In the genomic region with DNA sequence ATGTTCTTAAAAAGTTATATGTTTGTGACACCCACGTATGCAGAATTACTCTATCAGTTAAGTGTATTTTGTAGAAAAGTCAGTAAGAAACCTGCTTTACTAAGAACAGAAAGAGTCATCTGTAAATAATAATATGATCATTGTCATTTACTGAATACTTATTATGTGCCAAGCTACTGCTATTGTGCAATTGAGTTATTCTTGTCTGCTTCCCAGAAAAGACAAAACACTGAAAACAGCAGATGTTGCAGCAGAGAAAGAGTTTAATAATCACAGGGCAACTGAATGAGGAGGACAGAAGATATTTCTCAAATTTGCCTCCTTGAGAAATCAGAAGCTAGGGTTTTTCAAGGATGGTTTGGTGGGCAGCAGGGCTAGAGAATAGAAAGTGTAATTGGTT, we compare ENCODE assay signal across 28 cellular contexts.
"Had no signal": no experiment of that assay in that cellular context is flagged by ENCODE, and none has a peak within 500 bp of the region (broad histone marks: within the 10 kb centered on the region; RNA-seq: fewer than 3 reads in every experiment).

No MANE protein-coding gene starts in this region.

- H3K4me3 Mint-ChIP-seq: dendritic cell treated with granulocyte-macrophage colony-stimulating factor and Interleukin-4, amounts not matched to agents 40 ng/mL and 50 ng/mL, for 4 days; endodermal cell; mesothelial cell of epicardium; naive B cell; natural killer cell treated with Interleukin-12 subunit alpha and Interleukin-12 subunit beta and Interleukin-15 and Interleukin-18, amount 100 ng/mL, for 72 hours; neural crest cell; stimulated activated effector memory CD8-positive, alpha-beta T cell treated with anti-CD3 and anti-CD28 coated beads, Interleukin-12 subunit alpha, Interleukin-12 subunit beta, amount 100 ng/mL, for 72 hours had no signal

- H3K27ac Mint-ChIP-seq: dendritic cell treated with granulocyte-macrophage colony-stimulating factor and Interleukin-4, amounts not matched to agents 40 ng/mL and 50 ng/mL, for 4 days; endodermal cell; mesothelial cell of epicardium; stimulated activated effector memory CD8-positive, alpha-beta T cell treated with anti-CD3 and anti-CD28 coated beads, Interleukin-12 subunit alpha, Interleukin-12 subunit beta, amount 100 ng/mL, for 72 hours had no signal

- H3K4me3 ChIP-seq: colonic mucosa, heart right ventricle, left lung, mucosa of descending colon, pancreas, stomach, thyroid gland, vagina had no signal

- H3K27me3 Mint-ChIP-seq: naive B cell had no signal

- DNase-seq: effector CD8-positive, alpha-beta T cell; endodermal cell; foreskin melanocyte; glutamatergic neuron; heart right ventricle; hippocampal formation; left cardiac atrium; left lung; mesenchymal stem cell; naive B cell; pancreas; stimulated activated CD4-positive, alpha-beta T cell treated with anti-CD3 and anti-CD28 coated beads, Interleukin-2, amount 100 ng/mL, for 24 hours; stimulated activated CD4-positive, alpha-beta T cell treated with anti-CD3 and anti-CD28 coated beads, Interleukin-4, amount 100 ng/mL, for 24 hours; stimulated activated naive CD4-positive, alpha-beta T cell treated with Interleukin-2 at 50 U/mL for 16 hours; stomach; thyroid gland; trophoblast cell had no signal

- H3K36me3 ChIP-seq: colonic mucosa, heart right ventricle, left lung, neutrophil, pancreas, stomach, thyroid gland, vagina had no signal

- H3K36me3 Mint-ChIP-seq: natural killer cell treated with Interleukin-12 subunit alpha and Interleukin-12 subunit beta and Interleukin-15 and Interleukin-18, amount 100 ng/mL, for 72 hours; stimulated activated effector memory CD8-positive, alpha-beta T cell treated with anti-CD3 and anti-CD28 coated beads, Interleukin-12 subunit alpha, Interleukin-12 subunit beta, amount 100 ng/mL, for 72 hours had no signal

- H3K9me3 Mint-ChIP-seq: stimulated activated effector memory CD8-positive, alpha-beta T cell treated with anti-CD3 and anti-CD28 coated beads, Interleukin-12 subunit alpha, Interleukin-12 subunit beta, amount 100 ng/mL, for 72 hours had no signal

- H3K27me3 ChIP-seq: colonic mucosa, heart right ventricle, left lung, neutrophil, pancreas, stomach, thyroid gland, vagina had no signal

- H3K9me3 ChIP-seq: colonic mucosa, neutrophil, pancreas, thyroid gland had no signal

- H3K4me1 ChIP-seq: pancreas had no signal

- H3K27ac ChIP-seq: colonic mucosa, epithelial cell of prostate, heart right ventricle, left lung, neutrophil, pancreas, stomach, thyroid gland, vagina had no signal

- ATAC-seq: heart right ventricle; left lung; natural killer cell treated with Interleukin-12 subunit alpha and Interleukin-12 subunit beta and Interleukin-15 and Interleukin-18, amount 100 ng/mL, for 72 hours; sciatic nerve; stimulated activated effector memory CD8-positive, alpha-beta T cell treated with anti-CD3 and anti-CD28 coated beads, Interleukin-12 subunit alpha, Interleukin-12 subunit beta, amount 100 ng/mL, for 72 hours had no signal
